20 cellular contexts compared by ENCODE assay signal in the genomic region with DNA sequence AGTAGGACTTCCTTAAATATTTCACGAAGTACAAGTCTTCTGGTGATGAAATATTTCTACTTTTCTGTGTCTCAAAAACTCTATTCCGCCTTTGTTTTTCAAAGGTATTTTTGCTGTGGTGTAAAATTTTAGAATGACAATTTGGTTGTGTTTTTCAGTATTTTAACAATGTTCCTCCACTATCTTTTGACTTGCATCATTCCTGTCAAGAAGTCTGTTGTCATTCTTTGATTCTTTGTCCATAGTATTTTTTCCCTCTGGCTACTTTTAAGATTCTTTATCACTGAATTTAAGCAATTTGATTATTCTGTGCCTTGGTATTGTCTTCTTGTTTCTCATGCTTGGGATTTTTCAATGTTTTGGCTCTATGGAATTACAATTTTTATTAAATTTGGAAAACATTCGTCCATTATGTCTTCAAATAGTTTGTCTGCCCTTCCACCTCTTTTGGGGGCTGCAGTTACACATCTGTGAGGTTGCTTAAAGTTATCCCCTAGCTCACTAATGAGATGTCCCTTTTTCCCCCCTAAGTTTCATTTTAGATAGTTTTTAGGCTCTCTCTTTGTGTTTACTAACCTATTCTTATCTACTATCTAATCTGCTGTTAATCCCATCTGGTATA.
"Had no signal": no experiment of that assay in that cellular context is flagged by ENCODE, and none has a peak within 500 bp of the region (broad histone marks: within the 10 kb centered on the region; RNA-seq: fewer than 3 reads in every experiment).

No MANE protein-coding gene starts in this region.

- H3K27ac Mint-ChIP-seq: nephron progenitor cell; T-helper 1 cell treated with Interleukin-12 subunit alpha and Interleukin-12 subunit beta and Interleukin-4 antibody, amounts not matched to agents 30 μg/mL and 1 μg/mL, for 36 hours had no signal

- H3K4me1 Mint-ChIP-seq: nephron progenitor cell had no signal

- H3K4me1 ChIP-seq: body of pancreas had no signal

- FAIRE-seq: frontal cortex, islet of Langerhans had no signal

- H3K9me3 ChIP-seq: body of pancreas had no signal

- H3K4me3 ChIP-seq: body of pancreas, heart left ventricle, suprapubic skin, upper lobe of left lung had no signal

- DNase-seq: activated CD8-positive, alpha-beta memory T cell treated with anti-CD3 and anti-CD28 coated beads for 24 hours; activated gamma-delta T cell; activated T-cell treated with anti-CD3 and anti-CD28 coated beads for 4 hours; amniotic stem cell; body of pancreas; central memory CD4-positive, alpha-beta T cell; cortex of kidney; effector CD8-positive, alpha-beta T cell; heart left ventricle; mammary epithelial cell; nephron progenitor cell; stimulated activated CD4-positive, alpha-beta T cell treated with anti-CD3 and anti-CD28 coated beads, Interleukin-12 subunit alpha, Interleukin-12 subunit beta, amount 100 ng/mL, for 4 hours; stimulated activated naive CD4-positive, alpha-beta T cell; upper lobe of left lung had no signal

- H3K4me3 Mint-ChIP-seq: nephron progenitor cell; T-helper 1 cell treated with Interleukin-12 subunit alpha and Interleukin-12 subunit beta and Interleukin-4 antibody, amounts not matched to agents 30 μg/mL and 1 μg/mL, for 36 hours had no signal

- H3K27me3 ChIP-seq: body of pancreas, heart left ventricle, suprapubic skin, upper lobe of left lung had no signal

- ATAC-seq: activated CD4-positive, CD25-positive, alpha-beta regulatory T cell treated with anti-CD3 and anti-CD28 coated beads, Interleukin-2, amount 50 U/mL, for 24 hours; body of pancreas; heart left ventricle; SK-N-SH treated with all-trans-retinoic acid at 6 μM for 48 hours had no signal

- H3K27ac ChIP-seq: body of pancreas, heart left ventricle, suprapubic skin, upper lobe of left lung had no signal
